Comparison of ENCODE assay signal across 8 cellular contexts in the genomic region with DNA sequence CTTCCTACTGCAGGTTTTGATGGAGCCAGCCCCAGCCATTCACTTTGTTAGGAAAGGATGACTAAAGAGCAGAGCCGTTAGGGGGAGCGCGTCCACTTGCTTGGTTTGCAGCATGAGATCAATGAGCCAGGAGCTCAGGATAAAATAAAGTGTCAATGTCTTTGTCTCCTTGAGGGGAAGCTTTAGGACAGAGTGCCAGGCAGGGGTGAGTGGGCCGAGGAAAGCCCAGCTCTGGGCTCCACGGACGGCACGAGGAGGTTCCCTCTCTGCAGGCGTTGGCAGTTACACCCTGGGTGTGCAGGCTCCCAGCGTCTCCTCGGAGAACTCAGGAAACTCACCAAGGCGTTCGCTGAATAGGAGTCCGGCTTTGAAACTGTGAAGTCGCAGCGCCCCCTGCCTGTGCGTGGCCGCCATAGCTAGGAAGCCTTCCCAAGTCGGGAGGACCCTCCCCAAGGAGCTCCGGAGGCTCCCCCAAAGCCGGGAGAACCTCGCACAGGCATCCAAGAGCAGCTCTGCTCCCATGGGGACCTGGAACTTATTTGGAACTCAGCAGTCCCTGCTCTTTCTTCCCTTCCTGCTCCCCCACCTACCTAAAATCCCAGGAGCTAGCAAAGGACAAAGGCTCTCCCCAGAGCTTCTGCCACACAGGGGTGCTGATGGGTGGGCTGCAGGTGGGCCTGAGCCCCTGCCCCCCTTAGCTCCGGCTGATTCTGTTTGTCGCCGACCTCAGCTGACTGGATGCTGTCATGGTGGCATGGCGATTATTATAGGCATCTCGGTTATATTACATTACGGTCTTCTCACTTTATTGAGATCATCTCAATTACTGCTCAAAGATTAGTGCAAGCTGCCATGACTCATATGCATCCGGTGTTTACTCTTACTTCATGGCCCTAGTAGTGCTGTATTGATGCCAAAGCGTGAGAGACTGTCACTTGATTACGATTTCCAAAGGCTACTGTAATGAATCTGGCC. TPM values are rescaled to one million over a fixed set of nuclear protein-coding genes. Genes with fewer than 3 reads are reported as not detected.
DNase-seq lines count a peak whose midpoint lies in the region; ATAC-seq and TF ChIP-seq lines count a peak whose summit lies in the region.

No MANE protein-coding gene starts in this region.

- peaks cover 51% of the 10 kb centered on the region for H3K27me3 Mint-ChIP-seq in activated CD4-positive, alpha-beta T cell treated with anti-CD3 and anti-CD28 coated beads for 36 hours

- peaks cover 7% of the 10 kb centered on the region for H3K4me1 Mint-ChIP-seq in activated CD4-positive, alpha-beta T cell treated with anti-CD3 and anti-CD28 coated beads for 36 hours

- 0 out of 22 replicates have a peak overlapping the region, but pooled peaks of 1 of the 11 experiments have one; percentile 21 for H3K9ac ChIP-seq in BLaER1 treated with 17β-estradiol and CSF1 and Interleukin-3, amounts not matched to agents 10 nM and 100 nM
- no peak overlapping the region for H3K9ac ChIP-seq in colonic mucosa (ENCODE audit: low read depth in 2 of 2, low read length in 2 of 2)

- no peak overlapping the region for H3K4me3 Mint-ChIP-seq in activated CD4-positive, alpha-beta T cell treated with anti-CD3 and anti-CD28 coated beads for 36 hours

- H3K27ac Mint-ChIP-seq in activated CD4-positive, alpha-beta T cell treated with anti-CD3 and anti-CD28 coated beads for 36 hours, result no peak overlapping the region

- intact Hi-C loops in activated CD4-positive, alpha-beta T cell treated with anti-CD3 and anti-CD28 coated beads for 36 hours (cut with DNase I, micrococcal nuclease), result loop anchor here (1.0 to 5.0 kb wide), 12 partner anchors 34 to 839 kb away; partner anchors contain the start of gene GSX1 (in 1 of the 2)
- intact Hi-C loops in colonic mucosa (cut with DNase I), result loop anchor here (2.0 to 5.0 kb wide), 3 partner anchors 156 to 464 kb away; no protein-coding TSS in a partner anchor

- H3K4me3 ChIP-seq in BLaER1 treated with 17β-estradiol and CSF1 and Interleukin-3, amounts not matched to agents 10 nM and 100 nM, result peak overlapping the region in 3 of 10 experiments; percentile 19 to 44 (median 39); a peak in 5 of 20 replicates
- no peak overlapping the region for H3K4me3 ChIP-seq in colonic mucosa

- POLR2A ChIA-PET in activated CD4-positive, alpha-beta T cell treated with anti-CD3 and anti-CD28 coated beads for 36 hours (lab: Charles Lee), result interaction anchor here (0.8 kb wide), 1 partner anchor 56 kb away, joined by 3 read pairs; no protein-coding TSS in a partner anchor

- H3K9me3 Mint-ChIP-seq in activated CD4-positive, alpha-beta T cell treated with anti-CD3 and anti-CD28 coated beads for 36 hours (ENCODE audit: low read depth), result no peaks in the 10 kb centered on the region

- peaks cover 0 to 24% (median 8%) of the 10 kb centered on the region in 11 experiments; a peak in 9 of 22 replicates for H4K20me1 ChIP-seq in BLaER1 treated with 17β-estradiol and CSF1 and Interleukin-3, amounts not matched to agents 10 nM and 100 nM

- peaks cover 0 to 11% (median 0%) of the 10 kb centered on the region in 10 experiments; a peak in 5 of 20 replicates for H3K4me1 ChIP-seq in BLaER1 treated with 17β-estradiol and CSF1 and Interleukin-3, amounts not matched to agents 10 nM and 100 nM
- H3K4me1 ChIP-seq in colonic mucosa, result peaks cover 8% of the 10 kb centered on the region

- peaks cover 47 to 66% (median 59%) of the 10 kb centered on the region in 11 experiments for H3K27me3 ChIP-seq in BLaER1 treated with 17β-estradiol and CSF1 and Interleukin-3, amounts not matched to agents 10 nM and 100 nM
- peaks cover 25% of the 10 kb centered on the region for H3K27me3 ChIP-seq in colonic mucosa

- no peaks in the 10 kb centered on the region for H3K36me3 ChIP-seq in BLaER1 treated with 17β-estradiol and CSF1 and Interleukin-3, amounts not matched to agents 10 nM and 100 nM
- H3K36me3 ChIP-seq in colonic mucosa, result no peaks in the 10 kb centered on the region

- no peaks in the 10 kb centered on the region for H3K36me3 Mint-ChIP-seq in activated CD4-positive, alpha-beta T cell treated with anti-CD3 and anti-CD28 coated beads for 36 hours (ENCODE audit: low read depth)

- H3K9me3 ChIP-seq in BLaER1 treated with 17β-estradiol and CSF1 and Interleukin-3, amounts not matched to agents 10 nM and 100 nM (replicated peaks in 1 of 11), result no peaks in the 10 kb centered on the region
- no peaks in the 10 kb centered on the region for H3K9me3 ChIP-seq in colonic mucosa

- DNase-seq in HCEC 1CT, result peak; percentile 74
- DNase-seq in NCI-H446 (lab: John Stamatoyannopoulos, UW), result peak; percentile 71 to 79
- peak; percentile 82 for DNase-seq in activated CD4-positive, alpha-beta T cell treated with anti-CD3 and anti-CD28 coated beads for 36 hours
- peak; percentile 86 for DNase-seq in colonic mucosa
- peak; percentile 83 for DNase-seq in left lobe of liver (ENCODE audit: low spot score)
- peak; percentile 59 for DNase-seq in stimulated activated CD4-positive, alpha-beta T cell treated with anti-CD3 and anti-CD28 coated beads, Interleukin-1b, Interleukin-23, amount 100 ng/mL, for 48 hours

- ATAC-seq in activated CD4-positive, alpha-beta T cell treated with anti-CD3 and anti-CD28 coated beads for 36 hours, result peak; percentile 84
- peak; percentile 87 for ATAC-seq in left lobe of liver
- ATAC-seq in GM21390 (IDR thresholded peaks at IDR 0.05; ENCODE audit: unreplicated experiment), result no peak

- TF ChIP-seq CTCF in colonic mucosa (IDR thresholded peaks at IDR 0.05), result peak; percentile 93

- H3K4me2 ChIP-seq in BLaER1 treated with 17β-estradiol and CSF1 and Interleukin-3, amounts not matched to agents 10 nM and 100 nM, result peak overlapping the region; percentile 49 to 81 (median 67)

- no peak overlapping the region for H3K27ac ChIP-seq in BLaER1 treated with 17β-estradiol and CSF1 and Interleukin-3, amounts not matched to agents 10 nM and 100 nM
- no peak overlapping the region for H3K27ac ChIP-seq in colonic mucosa

- CTCF ChIA-PET in activated CD4-positive, alpha-beta T cell treated with anti-CD3 and anti-CD28 coated beads for 36 hours (lab: Charles Lee), result interaction anchor here (0.6 to 6.4 kb wide), 97 partner anchors 8 to 891 kb away, joined by 3 to 126 read pairs (median 4); no protein-coding TSS in a partner anchor

RNA-seq across cellular contexts. Expression of gene GSX1, which starts 34.4 kb away (rescaled TPM):
- not detected for total RNA-seq in activated CD4-positive, alpha-beta T cell treated with anti-CD3 and anti-CD28 coated beads for 36 hours
- total RNA-seq in colonic mucosa, result not detected
- total RNA-seq in left lobe of liver, result not detected
